18 cellular contexts compared by ENCODE assay signal in the genomic region with DNA sequence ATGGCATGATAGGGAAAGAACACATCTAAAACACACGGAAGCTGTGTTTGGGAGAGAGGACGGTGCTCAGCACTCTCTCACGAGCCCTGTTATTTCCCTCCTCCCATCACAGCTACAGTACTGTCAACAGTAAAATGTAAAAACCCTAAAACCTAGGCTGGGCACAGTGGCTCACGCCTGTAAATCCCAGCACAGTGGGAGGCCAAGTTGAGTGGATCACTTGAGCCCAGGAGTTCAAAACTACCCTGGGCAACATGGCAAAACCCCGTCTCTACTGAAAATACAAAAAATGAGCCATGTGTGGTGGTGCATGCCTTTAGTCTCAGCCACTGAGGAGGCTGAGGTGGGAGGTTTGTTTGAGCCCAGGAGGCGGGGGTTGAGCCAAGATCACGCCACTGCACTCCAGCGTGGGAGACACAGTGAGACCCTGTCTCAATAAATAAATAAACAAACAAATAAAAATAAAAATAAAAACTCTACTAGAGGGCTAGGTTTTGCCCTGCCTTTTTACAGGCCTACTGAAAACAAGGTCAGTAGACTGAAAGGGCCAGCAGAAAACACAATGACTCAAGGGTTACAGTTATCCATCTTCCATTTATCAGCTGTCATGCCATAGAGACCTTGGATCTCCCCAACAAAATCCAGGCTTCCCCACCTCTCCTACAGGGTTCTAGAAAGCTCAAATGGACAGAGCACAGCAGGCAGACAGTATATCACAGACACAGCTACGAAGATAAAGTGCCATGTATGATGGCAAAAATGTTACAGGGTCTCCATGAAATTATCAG. TPM values are rescaled to one million over a fixed set of nuclear protein-coding genes. Genes with fewer than 3 reads are reported as not detected.
DNase-seq lines count a peak whose midpoint lies in the region; ATAC-seq, FAIRE-seq and TF ChIP-seq lines count a peak whose summit lies in the region.
"Had no signal": no experiment of that assay in that cellular context is flagged by ENCODE, and none has a peak within 500 bp of the region (broad histone marks: within the 10 kb centered on the region; RNA-seq: fewer than 3 reads in every experiment).

No MANE protein-coding gene starts in this region.

- CTCF ChIA-PET in activated CD4-positive, alpha-beta T cell treated with anti-CD3 and anti-CD28 coated beads for 36 hours (lab: Charles Lee): interaction anchor here (0.6 to 1.9 kb wide), 5 partner anchors 10 to 42 kb away, joined by 3 to 4 read pairs (median 3); no protein-coding TSS in a partner anchor
- CTCF ChIA-PET in H1 (lab: Charles Lee; ENCODE audit: partially characterized antibody): interaction anchor here (1.5 kb wide), 1 partner anchor 56 kb away, joined by 6 read pairs; no protein-coding TSS in a partner anchor

- no peak overlapping the region for H3K23ac ChIP-seq in H1 (ENCODE audit: insufficient read length)

- H2AK5ac ChIP-seq in H1 (ENCODE audit: low read depth, low read length): no peak overlapping the region

- no peak overlapping the region for H2BK12ac ChIP-seq in H1 (ENCODE audit: low read depth, low read length)

- 82% methylated on average over 9 of the region's 9 CpGs; no CpG with 5 or more reads in 1 of the 2 experiments for WGBS in H1 (ENCODE audit: extremely low coverage in 1 of 2, insufficient coverage in 1 of 2, insufficient read length in 1 of 2, insufficient replicate concordance in 2 of 2, low coverage in 1 of 2, low lambda C conversion rate in 2 of 2, missing lambda C conversion rate in 1 of 2), 2 experiments

- no peak overlapping the region for H4K8ac ChIP-seq in H1 (ENCODE audit: extremely low read depth, insufficient read depth, low read length)

- H3K27ac ChIP-seq in H1 (ENCODE audit: low read depth, low read length) (no peak overlapping the region), gastrocnemius medialis (peak overlapping the region; percentile 72 to 76 (median 73))
- H3K27ac ChIP-seq: parathyroid adenoma had no signal

- H3K9ac ChIP-seq in H1 (replicated peaks in 1 of 4; ENCODE audit: extremely low read depth in 1 of 4, low read depth in 3 of 4, low read length in 3 of 4): no peak overlapping the region; a peak in 1 of 7 replicates
- H3K9ac ChIP-seq: parathyroid adenoma had no signal

- no peak for ATAC-seq in activated CD4-positive, alpha-beta T cell treated with anti-CD3 and anti-CD28 coated beads for 36 hours
- ATAC-seq in T-helper 17 cell: no peak
- no peak for ATAC-seq in gastrocnemius medialis
- ATAC-seq in GM21381 (IDR thresholded peaks at IDR 0.05; ENCODE audit: unreplicated experiment): no peak

- peak overlapping the region; percentile 30 for H3K4me3 Mint-ChIP-seq in activated CD4-positive, alpha-beta T cell treated with anti-CD3 and anti-CD28 coated beads for 36 hours
- H3K4me3 Mint-ChIP-seq in T-helper 17 cell: peak overlapping the region; percentile 91
- H3K4me3 Mint-ChIP-seq: CD14-positive monocyte had no signal

- no peak overlapping the region for H4K5ac ChIP-seq in H1 (ENCODE audit: insufficient read length, low read depth, low read length)

- no peak overlapping the region for H3K4ac ChIP-seq in H1 (replicated peaks; ENCODE audit: insufficient read length, low read depth, low read length)

- H3K36me3 Mint-ChIP-seq in activated CD4-positive, alpha-beta T cell treated with anti-CD3 and anti-CD28 coated beads for 36 hours (ENCODE audit: low read depth): peaks cover 34% of the 10 kb centered on the region
- peaks cover 10% of the 10 kb centered on the region for H3K36me3 Mint-ChIP-seq in T-helper 17 cell (ENCODE audit: low read depth)

- H3K4me1 ChIP-seq in H1 (replicated peaks in 1 of 4; ENCODE audit: control insufficient read depth in 3 of 4, insufficient read depth in 4 of 4, low read length in 3 of 4) (peaks cover 5 to 29% (median 19%) of the 10 kb centered on the region in 4 experiments; a peak in 6 of 7 replicates), gastrocnemius medialis (peaks cover 96 to 97% of the 10 kb centered on the region in 2 donors)
- H3K4me1 ChIP-seq: parathyroid adenoma had no signal

- no peak for DNase-seq in activated CD4-positive, alpha-beta T cell treated with anti-CD3 and anti-CD28 coated beads for 36 hours
- DNase-seq in activated CD4-positive, alpha-beta T cell treated with anti-CD3 and anti-CD28 coated beads, Interleukin-2, amount 50 U/mL, for 1 hour: no peak
- no peak for DNase-seq in T-helper 17 cell
- DNase-seq in H1 (ENCODE audit: low read depth in 1 of 2, low spot score in 2 of 2): no peak
- no peak for DNase-seq in gastrocnemius medialis
- no peak for DNase-seq in germinal center (ENCODE audit: low spot score)
- DNase-seq in retina: no peak
- DNase-seq: islet precursor cell, midbrain, NCI-H1105 treated with DMSO at 0.1 percent for 48 hours, NCI-H345, Right ventricle myocardium superior, stomach, T1000 had no signal

- H2BK15ac ChIP-seq in H1 (ENCODE audit: low read length): no peak overlapping the region

- no peak overlapping the region for H2BK120ac ChIP-seq in H1 (replicated peaks; ENCODE audit: low read depth, low read length)

- TF ChIP-seq CTCF in H1 (IDR thresholded peaks at IDR 0.05; ENCODE audit: control extremely low read depth in 1 of 3, insufficient read depth in 1 of 3, low read depth in 1 of 3, low read length in 3 of 3) (no peak), gastrocnemius medialis (IDR thresholded peaks at IDR 0.05 in 4 of 5, conservative IDR thresholded peaks at IDR 0.05 in 1 of 5) (no peak)

- peak overlapping the region; percentile 99 for H3K27ac Mint-ChIP-seq in activated CD4-positive, alpha-beta T cell treated with anti-CD3 and anti-CD28 coated beads for 36 hours
- peak overlapping the region; percentile 97 for H3K27ac Mint-ChIP-seq in T-helper 17 cell

- no peak for TF ChIP-seq RAD21 in H1 (IDR thresholded peaks at IDR 0.05 in 1 of 2, conservative IDR thresholded peaks at IDR 0.05 in 1 of 2; ENCODE audit: low read depth in 2 of 2, low read length in 2 of 2)

- FAIRE-seq in H1 (lab: Jason Lieb, UNC): no peak
- FAIRE-seq: A204.1 had no signal

- POLR2A ChIA-PET in activated CD4-positive, alpha-beta T cell treated with anti-CD3 and anti-CD28 coated beads for 36 hours (lab: Charles Lee): no interaction called here
- POLR2A ChIA-PET in H1 (lab: Charles Lee; ENCODE audit: partially characterized antibody): no interaction called here

- no peak overlapping the region for H3K4me2 ChIP-seq in H1 (ENCODE audit: insufficient read depth in 1 of 2, low read depth in 2 of 2, low read length in 2 of 2)

- TF ChIP-seq POLR2A in H1 (IDR thresholded peaks at IDR 0.05; ENCODE audit: control extremely low read depth in 1 of 2, low read depth in 2 of 2, low read length in 2 of 2) (no peak), gastrocnemius medialis (IDR thresholded peaks at IDR 0.05) (no peak)

- H4K91ac ChIP-seq in H1 (replicated peaks; ENCODE audit: insufficient read length, low read length): no peak overlapping the region

- H2AFZ ChIP-seq in H1 (ENCODE audit: low read length): no peak overlapping the region
- H2AFZ ChIP-seq: parathyroid adenoma had no signal

- H3K79me1 ChIP-seq in H1 (ENCODE audit: low read depth, low read length): peaks cover 18% of the 10 kb centered on the region

- peaks cover 38 to 100% of the 10 kb centered on the region in 2 experiments; a peak in 3 of 4 replicates for H3K79me2 ChIP-seq in H1 (ENCODE audit: control insufficient read depth in 1 of 2, insufficient read depth in 2 of 2, low read length in 2 of 2)
- H3K79me2 ChIP-seq: parathyroid adenoma had no signal

- H3K9me3 ChIP-seq in T-helper 17 cell (ENCODE audit: control insufficient read depth, low read length, poor library complexity, severe bottlenecking) (no peaks in the 10 kb centered on the region), H1 (ENCODE audit: insufficient read depth in 2 of 2, low read depth in 1 of 2, low read length in 1 of 2) (no peaks in the 10 kb centered on the region), gastrocnemius medialis (no peaks in the 10 kb centered on the region)
- H3K9me3 ChIP-seq: stomach had no signal

- intact Hi-C loops in activated CD4-positive, alpha-beta T cell treated with anti-CD3 and anti-CD28 coated beads for 36 hours (cut with DNase I, micrococcal nuclease): loop anchor here (2.0 to 10.0 kb wide), 5 partner anchors 15 to 363 kb away; partner anchors contain the start of gene MRPS31 (in 1 of the 2)
- intact Hi-C loops in gastrocnemius medialis (cut with DNase I; ENCODE audit: low total_unique reads): loop anchor here (5.0 kb wide), 1 partner anchor 50 kb away; no protein-coding TSS in a partner anchor

- no peak overlapping the region for H2BK20ac ChIP-seq in H1 (ENCODE audit: low read length)

- no peaks in the 10 kb centered on the region for H3K27me3 Mint-ChIP-seq in activated CD4-positive, alpha-beta T cell treated with anti-CD3 and anti-CD28 coated beads for 36 hours
- no peaks in the 10 kb centered on the region for H3K27me3 Mint-ChIP-seq in T-helper 17 cell

- peak overlapping the region; percentile 1; the same call in 1 of the 2 replicates for H2BK5ac ChIP-seq in H1 (ENCODE audit: low read depth, low read length)

- H3K36me3 ChIP-seq in H1 (ENCODE audit: control insufficient read depth in 2 of 4, insufficient read depth in 4 of 4, low read length in 3 of 4) (0 out of 8 replicates have a peak, but pooled peaks cover 0 to 5% (median 0%) of the 10 kb centered on the region in 4 experiments), gastrocnemius medialis (no peaks in the 10 kb centered on the region)
- H3K36me3 ChIP-seq: stomach had no signal

- TF ChIP-seq EP300 in H1 (IDR thresholded peaks at IDR 0.05; ENCODE audit: borderline replicate concordance in 1 of 2, low read depth in 2 of 2, low read length in 2 of 2): no peak

- peaks cover 93% of the 10 kb centered on the region for H3K4me1 Mint-ChIP-seq in activated CD4-positive, alpha-beta T cell treated with anti-CD3 and anti-CD28 coated beads for 36 hours
- H3K4me1 Mint-ChIP-seq in T-helper 17 cell: peaks cover 77% of the 10 kb centered on the region

- in situ Hi-C loops in gastrocnemius medialis (cut with MboI; ENCODE audit: low sequenced_read_pairs in 4 of 4): no loop called here

- no peak overlapping the region for H3K14ac ChIP-seq in H1 (ENCODE audit: insufficient read length)

- peaks cover 2% of the 10 kb centered on the region for H3K9me3 Mint-ChIP-seq in activated CD4-positive, alpha-beta T cell treated with anti-CD3 and anti-CD28 coated beads for 36 hours (ENCODE audit: low read depth)
- H3K9me3 Mint-ChIP-seq: CD14-positive monocyte had no signal

- no peak overlapping the region for H3K56ac ChIP-seq in H1 (replicated peaks; ENCODE audit: insufficient read length, low read depth, low read length)

- H3K27me3 ChIP-seq in H1 (replicated peaks in 1 of 4; ENCODE audit: control insufficient read depth in 3 of 4, extremely low read depth in 1 of 4, insufficient read depth in 3 of 4, low read length in 3 of 4): no peaks in the 10 kb centered on the region
- no peaks in the 10 kb centered on the region for H3K27me3 ChIP-seq in gastrocnemius medialis
- H3K27me3 ChIP-seq: stomach had no signal

- H3K4me3 ChIP-seq in H1 (ENCODE audit: extremely low read depth in 1 of 4, insufficient read depth in 2 of 4, low read depth in 3 of 4, low read length in 4 of 4) (no peak overlapping the region), gastrocnemius medialis (no peak overlapping the region)
- H3K4me3 ChIP-seq: stomach had no signal

- no peaks in the 10 kb centered on the region for H3K23me2 ChIP-seq in H1 (ENCODE audit: low read depth, low read length)

- H4K20me1 ChIP-seq in H1 (replicated peaks in 1 of 2; ENCODE audit: control insufficient read depth in 1 of 2, insufficient read depth in 2 of 2, low read length in 2 of 2): peaks cover 32 to 39% of the 10 kb centered on the region in 2 experiments

- no peak overlapping the region; the same call in 1 of the 2 replicates for H3K18ac ChIP-seq in H1 (ENCODE audit: extremely low read depth, low read length)

RNA-seq across cellular contexts. Expression of gene FOXO1, which starts 54.6 kb away (rescaled TPM):
- total RNA-seq in activated CD4-positive, alpha-beta T cell treated with anti-CD3 and anti-CD28 coated beads for 36 hours: 10 to 100 TPM; 37.5 to 42.5 TPM
- total RNA-seq in T-helper 17 cell: 10 to 100 TPM; 72.9 to 86.1 TPM
- 56.1 and 56.9 TPM in 2 replicates for total RNA-seq in H1 (2021; fragmentation: NEBNext Ultra II Directional; extraction: Animal tissue kit (Norgen Biotek cat#: 25700))
- 35.3 and 36.5 TPM in 2 replicates for polyA plus RNA-seq in H1 (2011; rRNA removed)
- polyA plus RNA-seq in H1 (2011; cell fraction: cytosol; rRNA removed): 19.0 TPM
- 33.2 TPM for polyA plus RNA-seq in H1 (2011; cell fraction: nucleus; rRNA removed)
- 27.6 to 34.4 TPM (median 33.7 TPM) in 4 replicates for polyA plus RNA-seq in H1 (2012, experiment 1 of 2)
- polyA plus RNA-seq in H1 (2012, experiment 2 of 2): 5.8 TPM
- 19.9 TPM for polyA plus RNA-seq in H1 (2013, experiment 1 of 2)
- polyA plus RNA-seq in H1 (2013, experiment 2 of 2): 18.7 TPM
- polyA minus RNA-seq in H1 (2011; rRNA and poly(A)+ RNA removed): 112 and 122 TPM in 2 replicates
- 50.3 TPM for polyA minus RNA-seq in H1 (2011; cell fraction: cytosol; rRNA and poly(A)+ RNA removed)
- 66.2 TPM for polyA minus RNA-seq in H1 (2011; cell fraction: nucleus; rRNA and poly(A)+ RNA removed)
- total RNA-seq in gastrocnemius medialis: 100 to 1,000 TPM; 117 to 250 (median 159) TPM
